19 cellular contexts compared by ENCODE assay signal in the genomic region with DNA sequence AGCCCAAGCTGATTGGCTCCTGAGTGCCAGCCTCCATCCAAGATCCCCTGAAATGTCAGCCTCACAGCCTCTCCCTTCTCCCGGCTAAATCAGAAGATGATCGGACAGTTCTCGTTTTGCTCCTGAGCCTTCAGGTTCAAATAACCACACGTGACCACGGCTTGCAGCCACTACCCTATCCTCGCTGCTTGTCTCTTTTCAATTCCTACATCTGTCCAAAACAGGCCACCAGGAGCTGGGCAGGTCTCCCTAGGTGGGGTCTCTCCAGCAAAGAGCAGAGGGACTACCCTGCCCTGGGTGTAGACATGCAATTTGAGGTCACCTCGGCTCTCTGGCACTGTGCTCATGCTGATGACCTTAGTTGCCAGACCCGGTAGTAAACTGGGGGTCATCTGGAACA.
DNase-seq lines count a peak whose midpoint lies in the region; ATAC-seq, FAIRE-seq and TF ChIP-seq lines count a peak whose summit lies in the region.
"Had no signal": no experiment of that assay in that cellular context is flagged by ENCODE, and none has a peak within 500 bp of the region (broad histone marks: within the 10 kb centered on the region; RNA-seq: fewer than 3 reads in every experiment).

No MANE protein-coding gene starts in this region.

- no peak overlapping the region for H3K9ac ChIP-seq in K562 (ENCODE audit: insufficient read depth in 1 of 2, low read depth in 2 of 2, low read length in 2 of 2)
- H3K9ac ChIP-seq: GM23248 had no signal

- H3K27me3 Mint-ChIP-seq in HFFc6 (ENCODE audit: insufficient read depth) (no peaks in the 10 kb centered on the region; the same call in 1 of the 2 replicates), osteocyte (ENCODE audit: unreplicated experiment) (peaks cover 36% of the 10 kb centered on the region)

- no peak for FAIRE-seq in K562 (lab: Jason Lieb, UNC)
- FAIRE-seq: GM12891, GM18507, H1 had no signal

- H3K4me3 Mint-ChIP-seq in HFFc6, result no peak overlapping the region
- H3K4me3 Mint-ChIP-seq in osteocyte (ENCODE audit: unreplicated experiment), result no peak overlapping the region
- H3K4me3 Mint-ChIP-seq: CD4-positive, alpha-beta memory T cell had no signal

- WGBS in K562 (ENCODE audit: insufficient coverage, low coverage, missing lambda C conversion rate), result 41% methylated on average over 8 of the region's 8 CpGs

- H3K9me3 Mint-ChIP-seq in HFFc6 (no peaks in the 10 kb centered on the region), osteocyte (ENCODE audit: unreplicated experiment) (no peaks in the 10 kb centered on the region)

- H3K4me1 Mint-ChIP-seq in HFFc6 (ENCODE audit: low read depth) (peaks cover 52% of the 10 kb centered on the region), osteocyte (ENCODE audit: unreplicated experiment) (no peaks in the 10 kb centered on the region)
- H3K4me1 Mint-ChIP-seq: CD4-positive, alpha-beta memory T cell had no signal

- no peak overlapping the region for H3K27ac ChIP-seq in K562 (ENCODE audit: extremely low read depth, low read depth, low read length)
- H3K27ac ChIP-seq: GM23248 had no signal

- H3K27ac Mint-ChIP-seq in HFFc6, result peak overlapping the region; percentile 74; the same call in 1 of the 2 replicates
- no peak overlapping the region for H3K27ac Mint-ChIP-seq in osteocyte (ENCODE audit: unreplicated experiment)
- H3K27ac Mint-ChIP-seq: CD4-positive, alpha-beta memory T cell had no signal

- no peaks in the 10 kb centered on the region for H3K36me3 ChIP-seq in K562 (ENCODE audit: control insufficient read depth, insufficient read depth, low read length)

- H3K9me1 ChIP-seq in K562 (ENCODE audit: control insufficient read depth, insufficient read depth, low read length), result no peaks in the 10 kb centered on the region

- intact Hi-C loops in K562 (cut with micrococcal nuclease), result no loop called here

- DNase-seq in HFFc6 (no peak), K562 (ENCODE audit: extremely low read depth in 1 of 4, low spot score in 3 of 4) (no peak), osteocyte (ENCODE audit: extremely low spot score, unreplicated experiment) (peak; percentile 60), KG1 (lab: John Stamatoyannopoulos, UW) (no peak)
- DNase-seq in NK-92 treated with Interleukin-12 subunit alpha and Interleukin-12 subunit beta, amount 100 ng/mL, for 24 hours (lab: John Stamatoyannopoulos, UW), result no peak
- DNase-seq: 8988T; C1 segment of cervical spinal cord; Calu3; CD4-positive, alpha-beta memory T cell; COR-L47; DMS79 treated with DMSO at 0.1 percent for 48 hours; GF-D8; H7; HCEC 1CT had no signal

- TF ChIP-seq EP300 in K562 (IDR thresholded peaks at IDR 0.05; ENCODE audit: low read length), result no peak

- no peaks in the 10 kb centered on the region for H4K20me1 ChIP-seq in K562 (replicated peaks; ENCODE audit: control insufficient read depth, insufficient read depth, low read length)

- no peak for TF ChIP-seq POLR2A in K562 (conservative IDR thresholded peaks at IDR 0.05)

- TF ChIP-seq CTCF in HFFc6 (IDR thresholded peaks at IDR 0.05) (no peak), K562 (IDR thresholded peaks at IDR 0.05 in 2 of 3, conservative IDR thresholded peaks at IDR 0.05 in 1 of 3; ENCODE audit: insufficient read depth in 2 of 3, low read depth in 1 of 3, low read length in 3 of 3) (no peak), osteocyte (IDR thresholded peaks at IDR 0.05) (no peak)

- CTCF ChIA-PET in K562 (lab: Yijun Ruan, JAX; ENCODE audit: low intra/inter-chr PET ratio), result no interaction called here

- no peak overlapping the region for H3K4me3 ChIP-seq in K562
- H3K4me3 ChIP-seq: GM23248 had no signal

- in situ Hi-C loops in K562 (cut with MboI), result no loop called here

- POLR2A ChIA-PET in K562 (lab: Yijun Ruan, JAX), result interaction anchor here (1.2 kb wide), 1 partner anchor 23 kb away, joined by 5 read pairs; no protein-coding TSS in a partner anchor

- H3K9me3 ChIP-seq in K562 (replicated peaks; ENCODE audit: control insufficient read depth, insufficient read depth, low read depth, low read length), result no peaks in the 10 kb centered on the region

- H3K36me3 Mint-ChIP-seq in HFFc6 (ENCODE audit: low read depth) (no peaks in the 10 kb centered on the region), osteocyte (ENCODE audit: unreplicated experiment) (no peaks in the 10 kb centered on the region)
- H3K36me3 Mint-ChIP-seq: CD4-positive, alpha-beta memory T cell had no signal

- no peaks in the 10 kb centered on the region for H3K79me2 ChIP-seq in K562 (ENCODE audit: control insufficient read depth, insufficient read depth, low read length)

- ATAC-seq in K562, result no peak
- ATAC-seq in HG03520 (IDR thresholded peaks at IDR 0.05; ENCODE audit: unreplicated experiment), result no peak

- peaks cover 0 to 6% of the 10 kb centered on the region in 2 experiments; a peak in 1 of 5 replicates for H3K27me3 ChIP-seq in K562 (ENCODE audit: control insufficient read depth in 2 of 2, insufficient read depth in 2 of 2, low read length in 2 of 2)

- H2AFZ ChIP-seq in K562 (ENCODE audit: low read depth, low read length), result no peak overlapping the region; the same call in 1 of the 2 replicates
- H2AFZ ChIP-seq: GM23248 had no signal

- H3K4me1 ChIP-seq in K562 (replicated peaks in 1 of 2; ENCODE audit: control insufficient read depth in 2 of 2, insufficient read depth in 2 of 2, low read length in 2 of 2), result peaks cover 0 to 10% of the 10 kb centered on the region in 2 experiments; a peak in 3 of 5 replicates

- TF ChIP-seq RAD21 in K562 (CRISPR knock-in tag; conservative IDR thresholded peaks at IDR 0.05 in 1 of 2, IDR thresholded peaks at IDR 0.05 in 1 of 2), result no peak

- BruUV-seq in K562 (replicated peaks; lab: Mats Ljungman, UMichigan), result no TSS peak

- H3K4me2 ChIP-seq in K562 (ENCODE audit: insufficient read depth, low read length), result no peak overlapping the region

TF ChIP-seq in K562, 482 proteins besides CTCF, POLR2A, EP300 and RAD21:
- TF ChIP-seq ARID1B (IDR thresholded peaks at IDR 0.05) (no peak), ASH1L (IDR thresholded peaks at IDR 0.05; ENCODE audit: borderline replicate concordance, low read depth, partially characterized antibody) (no peak)
- TF ChIP-seq, protein P1, sequence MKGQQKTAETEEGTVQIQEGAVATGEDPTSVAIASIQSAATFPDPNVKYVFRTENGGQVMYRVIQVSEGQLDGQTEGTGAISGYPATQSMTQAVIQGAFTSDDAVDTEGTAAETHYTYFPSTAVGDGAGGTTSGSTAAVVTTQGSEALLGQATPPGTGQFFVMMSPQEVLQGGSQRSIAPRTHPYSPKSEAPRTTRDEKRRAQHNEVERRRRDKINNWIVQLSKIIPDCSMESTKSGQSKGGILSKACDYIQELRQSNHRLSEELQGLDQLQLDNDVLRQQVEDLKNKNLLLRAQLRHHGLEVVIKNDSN (CRISPR knock-in tag; IDR thresholded peaks at IDR 0.05), result peak; percentile 54
